In genomic region chr6:14782921-14783464, GRCh38 we compare ENCODE assay signal across 1 cellular context.
A peak's percentile ranks its signal among the peaks of the same experiment; 100 is the strongest.
TF ChIP-seq lines count a peak whose summit lies in the region.

No MANE protein-coding gene starts in this region.

TF ChIP-seq in WTC11, 78 proteins besides CTCF, POLR2A, EP300 and RAD21:
- TF ChIP-seq NFYB (CRISPR knock-in tag; conservative IDR thresholded peaks at IDR 0.05; ENCODE audit: low read depth) = peak; percentile 72
